In the genomic region with DNA sequence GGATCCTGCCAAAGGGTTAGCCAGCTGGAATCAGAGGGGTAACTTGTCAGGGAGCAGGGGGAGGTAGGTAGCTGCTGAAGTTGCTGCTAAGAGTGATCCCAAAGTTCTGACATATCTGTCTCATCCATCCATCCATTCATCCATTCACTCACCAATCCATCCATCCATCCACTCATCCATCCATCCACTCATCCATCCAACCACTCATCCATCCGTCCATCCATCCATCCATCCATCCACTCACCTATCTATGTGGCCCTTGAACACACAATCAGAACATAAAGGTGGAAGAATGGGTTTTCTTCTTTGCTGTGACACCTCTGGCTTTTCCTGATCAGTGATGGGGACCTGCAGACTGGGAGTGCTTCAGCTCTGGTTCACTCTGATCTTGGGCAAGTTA, we compare ENCODE assay signal across 22 cellular contexts. TPM values are rescaled to one million over a fixed set of nuclear protein-coding genes. Genes with fewer than 3 reads are reported as not detected.
"Had no signal": no experiment of that assay in that cellular context is flagged by ENCODE, and none has a peak within 500 bp of the region (broad histone marks: within the 10 kb centered on the region; RNA-seq: fewer than 3 reads in every experiment).

No MANE protein-coding gene starts in this region.

- H3K4me3 Mint-ChIP-seq: nephron progenitor cell had no signal

- H3K36me3 ChIP-seq: gastroesophageal sphincter, right lobe of liver, stomach, thoracic aorta, transverse colon had no signal

- H3K4me3 ChIP-seq: dorsolateral prefrontal cortex, gastroesophageal sphincter, psoas muscle, right lobe of liver, stomach, thoracic aorta, transverse colon had no signal

- H3K9me3 ChIP-seq: gastroesophageal sphincter, psoas muscle, right lobe of liver, stomach, thoracic aorta, transverse colon had no signal

- H3K27me3 ChIP-seq: right lobe of liver, transverse colon had no signal

- DNase-seq: cortex of kidney; dorsolateral prefrontal cortex; effector CD8-positive, alpha-beta T cell; psoas muscle; retina; substantia nigra had no signal

- ATAC-seq: gastroesophageal sphincter, psoas muscle had no signal

- H3K27ac Mint-ChIP-seq: naive thymus-derived CD4-positive, alpha-beta T cell; nephron progenitor cell had no signal

- H3K27ac ChIP-seq: dorsolateral prefrontal cortex, gastroesophageal sphincter, psoas muscle, right lobe of liver, stomach, thoracic aorta had no signal

RNA-seq across cellular contexts. Expression of a gene that starts 3.0 kb away (rescaled TPM):
- total RNA-seq: esophagus mucosa; fibroblast of villous mesenchyme; gastroesophageal sphincter; kidney epithelial cell; liver; lung microvascular endothelial cell; mesenteric fat pad; mononuclear cell; naive thymus-derived CD4-positive, alpha-beta T cell; omental fat pad; psoas muscle; right lobe of liver; stomach; thoracic aorta; transverse colon; ureter had no signal

RNA-seq across cellular contexts. Expression of a gene that starts 16.1 kb away (rescaled TPM):
- total RNA-seq: esophagus mucosa, lung microvascular endothelial cell, mesenteric fat pad, mononuclear cell, thoracic aorta had no signal
